ENCODE assay signal across 19 cellular contexts in the genomic region with DNA sequence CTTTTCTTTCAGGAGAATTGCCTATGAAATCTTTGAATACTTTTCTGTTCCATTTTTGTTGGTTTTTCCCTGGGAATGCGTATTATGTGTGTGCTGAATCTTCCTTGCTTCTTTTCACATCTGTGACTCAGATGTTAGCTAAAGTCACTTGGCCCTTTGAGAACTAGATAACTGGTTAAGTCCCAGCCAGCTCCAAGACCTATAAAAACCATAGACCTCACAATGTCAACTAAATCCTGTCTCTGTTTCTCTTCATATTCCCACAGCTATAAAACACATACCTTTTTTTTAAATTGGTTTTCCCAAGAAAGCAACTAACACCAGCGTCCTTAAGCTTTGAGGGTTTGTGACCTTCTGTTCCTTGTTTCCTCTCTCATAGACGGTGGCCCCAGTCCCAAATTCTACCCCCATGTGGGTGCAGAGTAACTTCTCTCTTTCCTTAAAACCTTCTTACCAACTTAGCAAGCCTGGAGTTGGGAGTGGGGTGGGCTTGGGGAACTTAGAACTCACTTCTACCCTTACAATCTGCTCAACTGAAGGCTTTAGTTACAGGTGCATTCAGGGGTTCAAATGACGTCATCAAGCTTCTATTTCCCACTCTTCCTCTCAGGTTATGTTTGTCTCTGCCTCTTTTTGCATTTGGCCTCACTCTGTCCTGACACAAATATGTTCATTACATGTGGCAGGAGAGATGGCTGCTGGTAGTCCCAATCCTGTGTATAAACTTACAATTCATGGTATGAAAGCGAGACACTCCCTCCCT.
"Had no signal": no experiment of that assay in that cellular context is flagged by ENCODE, and none has a peak within 500 bp of the region (broad histone marks: within the 10 kb centered on the region; RNA-seq: fewer than 3 reads in every experiment).

No MANE protein-coding gene starts in this region.

- H3K36me3 ChIP-seq: colonic mucosa, heart left ventricle, neutrophil, stomach, thoracic aorta had no signal

- FAIRE-seq: endothelial cell of umbilical vein, frontal cortex had no signal

- H3K27ac ChIP-seq: colonic mucosa, heart left ventricle, neutrophil, psoas muscle, stomach, thoracic aorta had no signal

- H3K4me1 ChIP-seq: colonic mucosa, heart left ventricle, psoas muscle had no signal

- DNase-seq: colonic mucosa; dermis blood vessel endothelial cell; erythroblast; heart left ventricle; hippocampal formation; mesendoderm; naive thymus-derived CD4-positive, alpha-beta T cell; nephron progenitor cell; psoas muscle; retina; stimulated activated CD4-positive, alpha-beta T cell treated with anti-CD3 and anti-CD28 coated beads, Interleukin-2, amount 100 ng/mL, for 24 hours; stimulated activated naive CD4-positive, alpha-beta T cell; stomach; substantia nigra had no signal

- H3K9me3 ChIP-seq: colonic mucosa, neutrophil had no signal

- ATAC-seq: heart left ventricle; naive thymus-derived CD4-positive, alpha-beta T cell; psoas muscle; sciatic nerve had no signal

- H3K4me3 ChIP-seq: colonic mucosa, heart left ventricle, psoas muscle, stomach, thoracic aorta had no signal

- H3K27me3 ChIP-seq: colonic mucosa, heart left ventricle, neutrophil, stomach had no signal
